20 cellular contexts compared by ENCODE assay signal in genomic region chr9:98690686-98691085, GRCh38. TPM values are rescaled to one million over a fixed set of nuclear protein-coding genes. Genes with fewer than 3 reads are reported as not detected.
DNase-seq lines count a peak whose midpoint lies in the region; TF ChIP-seq lines count a peak whose summit lies in the region.
"Had no signal": no experiment of that assay in that cellular context is flagged by ENCODE, and none has a peak within 500 bp of the region (broad histone marks: within the 10 kb centered on the region; RNA-seq: fewer than 3 reads in every experiment).

No MANE protein-coding gene starts in this region.

- in situ Hi-C loops in G401 (cut with HindIII; ENCODE audit: low sequenced_read_pairs) (no loop called here), GM13977 (cut with MboI; ENCODE audit: low pct_unique_long_range_greater_than_20kb, low sequenced_read_pairs, unreplicated experiment) (no loop called here)

- TF ChIP-seq CTCF in GM13977 (IDR thresholded peaks at IDR 0.05; ENCODE audit: extremely low read depth, insufficient read depth, missing control alignments) = no peak

- peak; percentile 91 for DNase-seq in G401 (ENCODE audit: low spot score)
- DNase-seq in cerebellar cortex (ENCODE audit: low spot score) = peak; percentile 89
- peak; percentile 82 for DNase-seq in cerebellum (ENCODE audit: low spot score)
- DNase-seq in nucleus accumbens (lab: John Stamatoyannopoulos, UW) = no peak
- DNase-seq in GM13977 (ENCODE audit: low spot score) = no peak
- DNase-seq: 8988T; ACHN; BE2C; CD4-positive, alpha-beta memory T cell; CD4-positive, CD25-positive, alpha-beta regulatory T cell; CD8-positive, alpha-beta memory T cell; COR-L47; DMS 273 treated with DMSO at 0.1 percent for 48 hours; DMS153; DMS53; DMS79; DND-41; EL; GF-D8 had no signal

RNA-seq across cellular contexts. Expression of gene GABBR2, which starts 18.0 kb away (rescaled TPM):
- not detected in 2 replicates for total RNA-seq in G401 (2014; rRNA removed; shearing (Covaris generic))
- 45.3 TPM for total RNA-seq in cerebellum
- total RNA-seq: A673; CD4-positive, alpha-beta memory T cell; CD4-positive, CD25-positive, alpha-beta regulatory T cell; CD8-positive, alpha-beta memory T cell had no signal

Comparison
In these comparisons a context has a peak if more than half of its experiments do, and no peak if none do; other contexts are left out.
1. DNase-seq: peak in G401 (single experiment), cerebellar cortex (single experiment) and cerebellum (single experiment); none in nucleus accumbens (0 of 56) and GM13977 (single experiment).
2. RNA of gene GABBR2, which starts 18.0 kb away (total RNA-seq): 45.3 TPM in cerebellum (single experiment); not detected in G401; every median in the first group is over 10 times any median in the second.